In the genomic region with DNA sequence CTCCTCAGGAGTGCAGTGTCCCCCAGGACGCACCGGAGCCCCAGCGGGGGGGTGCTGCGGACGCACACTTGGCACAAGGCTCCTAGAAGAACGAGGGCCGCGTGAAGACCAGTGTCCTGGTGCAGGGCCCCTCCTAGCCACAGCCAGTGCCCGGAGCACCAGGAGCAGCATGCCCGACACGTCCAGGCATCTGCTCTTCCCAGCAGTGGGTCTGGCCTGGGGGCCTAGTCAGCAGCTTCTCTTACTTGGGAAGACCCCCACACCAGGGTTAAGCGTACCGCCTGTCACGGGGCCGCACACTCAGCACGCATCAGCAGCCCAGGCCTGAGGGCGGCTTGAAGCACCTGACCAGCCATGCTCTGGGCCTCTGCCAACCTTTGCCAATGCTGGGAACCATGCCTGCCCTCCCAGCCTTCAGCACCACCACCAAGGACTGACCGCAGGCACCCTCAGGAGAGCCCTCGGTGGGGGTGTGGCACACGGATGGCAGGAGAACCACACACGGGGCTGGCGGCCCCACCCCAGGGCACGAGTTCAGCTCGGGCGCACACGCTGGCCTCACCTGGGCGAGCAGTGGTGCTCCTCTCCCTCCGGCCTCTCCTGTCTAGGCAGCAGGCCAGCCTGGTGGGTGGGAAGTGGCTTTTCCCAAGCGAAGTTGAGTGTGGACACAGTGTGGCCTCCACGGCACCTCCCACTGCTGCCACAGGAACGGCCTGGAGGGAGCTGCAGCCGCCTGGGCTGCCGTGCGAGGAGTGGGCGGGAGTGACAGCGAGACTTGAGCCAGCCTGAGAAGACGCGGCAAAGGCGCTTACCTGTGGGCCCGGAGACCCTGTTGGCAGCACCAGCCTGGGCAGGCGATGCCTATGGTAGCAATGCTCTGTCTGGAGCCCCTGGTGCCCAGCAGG, we compare ENCODE assay signal across 1 cellular context.
A peak's percentile ranks its signal among the peaks of the same experiment; 100 is the strongest.
TF ChIP-seq lines count a peak whose summit lies in the region.

No MANE protein-coding gene starts in this region.

TF ChIP-seq in K562, 482 proteins besides CTCF, POLR2A, EP300 and RAD21:
- TF ChIP-seq BRD9 (IDR thresholded peaks at IDR 0.05; ENCODE audit: low read depth, partially characterized antibody) = no peak
- TF ChIP-seq ARID2 (IDR thresholded peaks at IDR 0.05) = no peak
- TF ChIP-seq ELF1 (tag; IDR thresholded peaks at IDR 0.05) = no peak
- no peak for TF ChIP-seq PRMT5 (CRISPR knock-in tag; IDR thresholded peaks at IDR 0.05)
- no peak for TF ChIP-seq KAT8 (IDR thresholded peaks at IDR 0.05; ENCODE audit: low read depth)
- TF ChIP-seq POLR2G (IDR thresholded peaks at IDR 0.05; ENCODE audit: low read depth, low read length) = peak; percentile 62; the same call in 1 of the 2 replicates
- TF ChIP-seq LEF1 (IDR thresholded peaks at IDR 0.05) = no peak
- TF ChIP-seq PTRF (tag; IDR thresholded peaks at IDR 0.05) = no peak
- TF ChIP-seq ZBTB11 (CRISPR knock-in tag; IDR thresholded peaks at IDR 0.05) = no peak
- TF ChIP-seq NFYB (IDR thresholded peaks at IDR 0.05; ENCODE audit: extremely low read depth, insufficient read length) = no peak
- no peak for TF ChIP-seq YBX1 (IDR thresholded peaks at IDR 0.05)
- TF ChIP-seq BRD4 (IDR thresholded peaks at IDR 0.05) = no peak
- no peak for TF ChIP-seq TRIM24 (IDR thresholded peaks at IDR 0.05)
- TF ChIP-seq, protein P1, sequence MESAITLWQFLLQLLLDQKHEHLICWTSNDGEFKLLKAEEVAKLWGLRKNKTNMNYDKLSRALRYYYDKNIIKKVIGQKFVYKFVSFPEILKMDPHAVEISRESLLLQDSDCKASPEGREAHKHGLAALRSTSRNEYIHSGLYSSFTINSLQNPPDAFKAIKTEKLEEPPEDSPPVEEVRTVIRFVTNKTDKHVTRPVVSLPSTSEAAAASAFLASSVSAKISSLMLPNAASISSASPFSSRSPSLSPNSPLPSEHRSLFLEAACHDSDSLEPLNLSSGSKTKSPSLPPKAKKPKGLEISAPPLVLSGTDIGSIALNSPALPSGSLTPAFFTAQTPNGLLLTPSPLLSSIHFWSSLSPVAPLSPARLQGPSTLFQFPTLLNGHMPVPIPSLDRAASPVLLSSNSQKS (CRISPR knock-in tag; IDR thresholded peaks at IDR 0.05) = no peak
- no peak for TF ChIP-seq RBBP5 (IDR thresholded peaks at IDR 0.05; ENCODE audit: borderline replicate concordance, insufficient read depth, low read length, poor library complexity, severe bottlenecking)
- peak; percentile 15; the same call in 1 of the 2 replicates for TF ChIP-seq RBFOX2 (IDR thresholded peaks at IDR 0.05; ENCODE audit: low read depth, low read length)
- TF ChIP-seq GTF2A2 (tag; IDR thresholded peaks at IDR 0.05) = no peak
- peak; percentile 23 for TF ChIP-seq RBM22 (IDR thresholded peaks at IDR 0.05; ENCODE audit: low read depth, low read length, poor library complexity, severe bottlenecking)
- no peak for TF ChIP-seq HDGF (IDR thresholded peaks at IDR 0.05)
